Comparison of ENCODE assay signal across 22 cellular contexts in the genomic region with DNA sequence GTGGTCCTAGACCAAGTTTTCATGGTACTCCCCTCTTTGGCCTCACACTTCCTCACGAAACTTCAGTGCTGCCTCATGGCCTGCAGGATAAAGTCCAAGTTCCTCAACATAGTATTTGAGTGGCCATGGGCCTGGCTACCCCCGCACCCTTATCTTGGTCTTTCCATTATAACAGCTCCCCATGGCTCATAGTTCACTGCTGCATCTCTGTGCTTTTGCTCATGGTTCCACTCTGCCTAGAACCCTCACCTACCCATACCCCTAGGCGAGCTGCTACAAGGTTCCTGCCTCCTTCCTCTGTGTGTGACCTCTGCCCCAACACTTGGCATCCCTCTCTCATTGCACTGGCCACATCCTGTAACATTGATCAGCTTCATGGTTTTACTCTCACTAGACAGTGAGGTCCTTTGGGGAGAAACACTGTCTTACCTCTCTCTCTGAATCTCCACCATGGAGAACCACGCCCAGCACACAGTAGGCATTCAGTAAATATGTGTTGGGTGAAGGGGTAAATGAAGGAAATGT.
DNase-seq lines count a peak whose midpoint lies in the region; ATAC-seq and TF ChIP-seq lines count a peak whose summit lies in the region.
"Had no signal": no experiment of that assay in that cellular context is flagged by ENCODE, and none has a peak within 500 bp of the region (broad histone marks: within the 10 kb centered on the region; RNA-seq: fewer than 3 reads in every experiment).

No MANE protein-coding gene starts in this region.

- H3K27me3 ChIP-seq in AG04450 (ENCODE audit: control insufficient read depth, insufficient read depth, low read length) (no peaks in the 10 kb centered on the region), PC-3 (ENCODE audit: low read length) (no peaks in the 10 kb centered on the region)

- CTCF ChIA-PET in AG04450 (lab: Charles Lee) (interaction anchor here (1.3 kb wide), 1 partner anchor 223 kb away, joined by 3 read pairs; no protein-coding TSS in a partner anchor), PC-3 (lab: Charles Lee) (no interaction called here)

- no peak overlapping the region for H3K4me3 Mint-ChIP-seq in activated naive CD8-positive, alpha-beta T cell treated with anti-CD3 and anti-CD28 coated beads, Interleukin-2, amount 50 U/mL, for 24 hours
- H3K4me3 Mint-ChIP-seq in natural killer cell: no peak overlapping the region
- H3K4me3 Mint-ChIP-seq: HFFc6 had no signal

- peaks cover 12% of the 10 kb centered on the region for H3K4me1 ChIP-seq in PC-3 (ENCODE audit: insufficient read depth, low read length)

- no peaks in the 10 kb centered on the region for H3K9me2 ChIP-seq in PC-3 (replicated peaks; ENCODE audit: low read length)

- no peaks in the 10 kb centered on the region for H3K36me3 Mint-ChIP-seq in activated naive CD8-positive, alpha-beta T cell treated with anti-CD3 and anti-CD28 coated beads, Interleukin-2, amount 50 U/mL, for 24 hours (ENCODE audit: low read depth)
- peaks cover 2% of the 10 kb centered on the region for H3K36me3 Mint-ChIP-seq in natural killer cell

- no peaks in the 10 kb centered on the region for H3K36me3 ChIP-seq in PC-3 (ENCODE audit: low read depth, low read length)

- peaks cover 25% of the 10 kb centered on the region for H3K4me1 Mint-ChIP-seq in activated naive CD8-positive, alpha-beta T cell treated with anti-CD3 and anti-CD28 coated beads, Interleukin-2, amount 50 U/mL, for 24 hours
- H3K4me1 Mint-ChIP-seq in natural killer cell: peaks cover 31 to 38% of the 10 kb centered on the region in 2 donors

- no peaks in the 10 kb centered on the region for H3F3A ChIP-seq in PC-3 (ENCODE audit: low read length, unreplicated experiment)

- no peaks in the 10 kb centered on the region for H3K79me2 ChIP-seq in PC-3 (ENCODE audit: low read length)

- H3K4me2 ChIP-seq in PC-3 (ENCODE audit: low read length): no peak overlapping the region

- intact Hi-C loops in natural killer cell (cut with micrococcal nuclease) (no loop called here), PC-3 (cut with micrococcal nuclease) (no loop called here)

- BruUV-seq in PC-3 (replicated peaks; lab: Mats Ljungman, UMichigan): no TSS peak

- H3K4me3 ChIP-seq in AG04450 (ENCODE audit: low read depth, low read length): no peak overlapping the region
- H3K4me3 ChIP-seq in PC-3 (ENCODE audit: low read length): no peak overlapping the region
- H3K4me3 ChIP-seq: K562 had no signal

- H3K9me3 Mint-ChIP-seq in activated naive CD8-positive, alpha-beta T cell treated with anti-CD3 and anti-CD28 coated beads, Interleukin-2, amount 50 U/mL, for 24 hours: no peaks in the 10 kb centered on the region
- H3K9me3 Mint-ChIP-seq in natural killer cell: no peaks in the 10 kb centered on the region

- H3K9me3 ChIP-seq in AG04450 (ENCODE audit: control insufficient read depth, insufficient read depth, low read length) (no peaks in the 10 kb centered on the region), PC-3 (ENCODE audit: low read length) (no peaks in the 10 kb centered on the region)

- POLR2A ChIA-PET in AG04450 (lab: Yijun Ruan, JAX): no interaction called here
- POLR2A ChIA-PET in PC-3 (lab: Charles Lee; ENCODE audit: unreplicated experiment): no interaction called here

- DNase-seq in AG04450 (ENCODE audit: low read depth, low spot score) (no peak), natural killer cell (no peak), activated gamma-delta T cell (lab: John Stamatoyannopoulos, UW) (no peak), NCI-H2171 treated with DMSO at 0.1 percent for 48 hours (lab: John Stamatoyannopoulos, UW) (no peak), PC-3 (no peak)
- no peak for DNase-seq in activated naive CD8-positive, alpha-beta T cell treated with anti-CD3 and anti-CD28 coated beads, Interleukin-2, amount 50 U/mL, for 24 hours
- no peak for DNase-seq in activated naive CD4-positive, alpha-beta T cell treated with Interleukin-2 at 50 U/mL for 16 hours
- DNase-seq: ACHN, AML-193, DMS79, H7, HFFc6, NCI-H187, NCI-H2107, NCI-H2227 treated with DMSO at 0.1 percent for 48 hours, NCI-H510A treated with DMSO at 0.1 percent for 48 hours, NCI-H82, RPMI8226, SHP77 treated with DMSO at 0.1 percent for 48 hours had no signal

- peak overlapping the region; percentile 21 for H3K27ac ChIP-seq in AG04450 (ENCODE audit: low read depth, low read length)
- H3K27ac ChIP-seq in PC-3 (ENCODE audit: low read length): no peak overlapping the region
- H3K27ac ChIP-seq: C4-2B had no signal

- peak; percentile 53 for ATAC-seq in GM18909 (IDR thresholded peaks at IDR 0.05; ENCODE audit: poor library complexity, unreplicated experiment)
- ATAC-seq in activated naive CD8-positive, alpha-beta T cell treated with anti-CD3 and anti-CD28 coated beads, Interleukin-2, amount 50 U/mL, for 24 hours: peak; percentile 18
- peak in 2 of 3 donors; percentile 36 to 62 for ATAC-seq in natural killer cell
- no peak for ATAC-seq in PC-3
- ATAC-seq: K562 had no signal

- no peak for TF ChIP-seq CTCF in AG04450 (IDR thresholded peaks at IDR 0.05; ENCODE audit: low read depth, low read length)
- TF ChIP-seq CTCF in natural killer cell (IDR thresholded peaks at IDR 0.05): no peak
- TF ChIP-seq CTCF in PC-3 (conservative IDR thresholded peaks at IDR 0.05; ENCODE audit: low read depth, low read length): no peak

- no peaks in the 10 kb centered on the region for H4K20me1 ChIP-seq in PC-3 (ENCODE audit: low read length)

- H3K27ac Mint-ChIP-seq in activated naive CD8-positive, alpha-beta T cell treated with anti-CD3 and anti-CD28 coated beads, Interleukin-2, amount 50 U/mL, for 24 hours: peak overlapping the region; percentile 16
- peak overlapping the region in 1 of 2 donors; percentile 97 for H3K27ac Mint-ChIP-seq in natural killer cell
- H3K27ac Mint-ChIP-seq: HFFc6 had no signal

- no peak overlapping the region for H3K9ac ChIP-seq in PC-3 (ENCODE audit: low read length)

- H2AFZ ChIP-seq in PC-3 (ENCODE audit: low read length): no peak overlapping the region

- H3K27me3 Mint-ChIP-seq in activated naive CD8-positive, alpha-beta T cell treated with anti-CD3 and anti-CD28 coated beads, Interleukin-2, amount 50 U/mL, for 24 hours: peaks cover 5% of the 10 kb centered on the region
- H3K27me3 Mint-ChIP-seq in natural killer cell (ENCODE audit: low read depth in 2 of 2): peaks cover 0 to 13% of the 10 kb centered on the region in 2 donors
